ENCODE assay signal across 8 cellular contexts in the genomic region with DNA sequence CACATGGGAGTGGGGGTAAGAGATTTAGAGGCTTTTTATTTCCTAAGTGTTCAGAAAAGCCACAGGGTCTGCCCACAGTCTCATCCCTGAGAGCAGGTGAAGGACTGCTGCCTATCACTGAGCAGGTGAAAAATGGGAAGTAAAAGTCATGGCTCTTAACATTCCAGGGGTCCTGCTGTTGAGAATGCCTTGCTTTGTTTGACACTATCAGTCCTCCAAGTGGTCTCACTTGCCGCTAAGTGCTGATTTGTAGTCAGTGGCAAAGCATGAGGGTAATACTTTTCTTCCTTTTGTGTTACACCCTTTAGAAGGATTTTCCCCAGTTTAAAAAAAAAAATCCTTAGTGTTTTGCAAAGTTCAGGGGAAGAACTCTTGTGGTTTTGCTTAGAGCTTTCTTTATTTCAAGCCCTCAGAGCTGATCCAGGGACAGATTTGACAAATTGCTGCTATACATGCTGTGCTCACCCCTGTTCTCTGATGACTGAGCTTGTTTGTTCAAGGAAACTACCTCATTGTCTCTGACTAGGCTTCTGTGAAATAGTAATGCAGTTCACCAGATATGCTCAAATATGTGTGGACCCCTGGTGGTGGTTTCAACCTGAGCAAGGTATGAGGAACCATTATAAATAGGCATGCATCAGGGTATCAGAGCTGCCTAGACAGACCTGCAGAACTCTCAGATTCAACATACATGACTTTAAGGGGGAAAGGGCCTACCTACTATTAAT.
DNase-seq lines count a peak whose midpoint lies in the region; ATAC-seq and TF ChIP-seq lines count a peak whose summit lies in the region.

No MANE protein-coding gene starts in this region.

- peaks cover 50% of the 10 kb centered on the region for H3K4me1 ChIP-seq in PC-9 (replicated peaks; ENCODE audit: insufficient read depth)

- H3F3A ChIP-seq in PC-9 (ENCODE audit: insufficient read depth, low read depth) = peaks cover 22% of the 10 kb centered on the region; the same call in 1 of the 2 replicates

- H3K4me3 ChIP-seq in PC-9 = no peak overlapping the region

- no peaks in the 10 kb centered on the region for H3K9me2 ChIP-seq in PC-9 (ENCODE audit: insufficient read depth)

- peak; percentile 67 for TF ChIP-seq CTCF in PC-9 (conservative IDR thresholded peaks at IDR 0.05)

- H3K4me2 ChIP-seq in PC-9 = peak overlapping the region; percentile 45

- ATAC-seq in HG03135 (IDR thresholded peaks at IDR 0.05; ENCODE audit: unreplicated experiment) = peak; percentile 90

- DNase-seq in NCI-H446 treated with DMSO at 0.1 percent for 48 hours (lab: John Stamatoyannopoulos, UW) (peak; percentile 45), NCI-H446 (lab: John Stamatoyannopoulos, UW) (no peak), PC-9 (peak; percentile 46 to 95), iPS-NIHi11 (ENCODE audit: low spot score) (peak; percentile 46), 8988T (no peak), posterior cingulate gyrus (no peak)
- DNase-seq in activated CD4-positive, CD25-positive, alpha-beta regulatory T cell treated with anti-CD3 and anti-CD28 coated beads, Interleukin-2, amount 50 U/mL, for 72 hours = no peak

- intact Hi-C loops in PC-9 (cut with micrococcal nuclease; ENCODE audit: unreplicated experiment) = loop anchor here (1.0 to 2.0 kb wide), 3 partner anchors 51 to 143 kb away; no protein-coding TSS in a partner anchor
- intact Hi-C loops in posterior cingulate gyrus (cut with DNase I) = loop anchor here (10.0 kb wide), 1 partner anchor 57 kb away; no protein-coding TSS in a partner anchor

- peak overlapping the region; percentile 75 for H3K27ac ChIP-seq in PC-9

- no peaks in the 10 kb centered on the region for H4K20me1 ChIP-seq in PC-9 (ENCODE audit: insufficient read depth)

- CTCF ChIA-PET in PC-9 (lab: Charles Lee) = interaction anchor here (0.8 to 1.8 kb wide), 8 partner anchors 13 to 252 kb away, joined by 3 to 10 read pairs (median 4); no protein-coding TSS in a partner anchor

- BruUV-seq in PC-9 (replicated peaks; lab: Mats Ljungman, UMichigan) = no TSS peak

- POLR2A ChIA-PET in PC-9 (lab: Charles Lee; ENCODE audit: unreplicated experiment) = interaction anchor here (0.6 to 1.2 kb wide), 2 partner anchors 30 to 52 kb away, joined by 6 to 24 read pairs; no protein-coding TSS in a partner anchor

- H3K36me3 ChIP-seq in PC-9 (ENCODE audit: low read depth) = no peaks in the 10 kb centered on the region

- H3K9me3 ChIP-seq in PC-9 (ENCODE audit: insufficient read depth, low read depth) = no peaks in the 10 kb centered on the region

- H3K27me3 ChIP-seq in PC-9 (ENCODE audit: insufficient read depth, low read depth) = no peaks in the 10 kb centered on the region

- H3K79me2 ChIP-seq in PC-9 (ENCODE audit: low read depth) = no peaks in the 10 kb centered on the region

- no peak overlapping the region for H2AFZ ChIP-seq in PC-9

Comparison
In these comparisons a context has a peak if more than half of its experiments do, and no peak if none do; other contexts are left out.
1. DNase-seq: peak in NCI-H446 treated with DMSO at 0.1 percent for 48 hours (single experiment), PC-9 (2 of 2) and iPS-NIHi11 (single experiment); none in NCI-H446 (0 of 2), activated CD4-positive, CD25-positive, alpha-beta regulatory T cell treated with anti-CD3 and anti-CD28 coated beads, Interleukin-2, amount 50 U/mL, for 72 hours (single experiment), 8988T (single experiment) and posterior cingulate gyrus (0 of 10).